In genomic region chr13:28401303-28402056, GRCh38 we compare ENCODE assay signal across 10 cellular contexts.
DNase-seq lines count a peak whose midpoint lies in the region; ATAC-seq and TF ChIP-seq lines count a peak whose summit lies in the region.
"Had no signal": no experiment of that assay in that cellular context is flagged by ENCODE, and none has a peak within 500 bp of the region (broad histone marks: within the 10 kb centered on the region; RNA-seq: fewer than 3 reads in every experiment).

No MANE protein-coding gene starts in this region.

- CTCF ChIA-PET in GM10248 (lab: Yijun Ruan, JAX), result interaction anchor here (0.8 to 1.1 kb wide), 3 partner anchors 9 to 22 kb away, joined by 3 read pairs; no protein-coding TSS in a partner anchor

- H3K36me3 ChIP-seq in brain microvascular endothelial cell (replicated peaks), result no peaks in the 10 kb centered on the region
- no peaks in the 10 kb centered on the region for H3K36me3 ChIP-seq in neural progenitor cell

- ATAC-seq in HG03432 (IDR thresholded peaks at IDR 0.05; ENCODE audit: unreplicated experiment), result peak; percentile 60

- no peaks in the 10 kb centered on the region for H3K36me3 Mint-ChIP-seq in neural progenitor cell

- H3K27me3 Mint-ChIP-seq in neural progenitor cell (ENCODE audit: insufficient read depth, low read depth), result peaks cover 2% of the 10 kb centered on the region

- H3K27me3 ChIP-seq in brain microvascular endothelial cell (replicated peaks) (no peaks in the 10 kb centered on the region), neural progenitor cell (no peaks in the 10 kb centered on the region)

- no peaks in the 10 kb centered on the region for H3K4me1 Mint-ChIP-seq in neural progenitor cell

- H3K9ac ChIP-seq in neural progenitor cell, result no peak overlapping the region

- DNase-seq in GM10248 (ENCODE audit: extremely low spot score) (peak; percentile 32), brain microvascular endothelial cell (peak; percentile 74), neural progenitor cell (ENCODE audit: low spot score) (no peak), NCI-H2081 (lab: John Stamatoyannopoulos, UW) (no peak), NCI-H1048 (lab: John Stamatoyannopoulos, UW) (no peak), NCI-H526 treated with DMSO at 0.1 percent for 48 hours (lab: John Stamatoyannopoulos, UW) (no peak)
- no peak for DNase-seq in activated CD4-positive, CD25-positive, alpha-beta regulatory T cell treated with anti-CD3 and anti-CD28 coated beads, Interleukin-2, amount 50 U/mL, for 72 hours
- DNase-seq: NCI-H1694; stimulated activated CD4-positive, alpha-beta T cell treated with anti-CD3 and anti-CD28 coated beads, Interleukin-12 subunit alpha, Interleukin-12 subunit beta, amount 100 ng/mL, for 4 hours had no signal

- H3K9me3 ChIP-seq in neural progenitor cell (ENCODE audit: low read depth), result no peaks in the 10 kb centered on the region

- no peak overlapping the region for H3K4me2 ChIP-seq in neural progenitor cell

- no peaks in the 10 kb centered on the region for H4K20me1 ChIP-seq in neural progenitor cell (ENCODE audit: low read depth)

- no peak for TF ChIP-seq CTCF in GM10248 (IDR thresholded peaks at IDR 0.05; ENCODE audit: control extremely low read depth, extremely low read depth, low read depth, missing control alignments)
- no peak for TF ChIP-seq CTCF in brain microvascular endothelial cell (IDR thresholded peaks at IDR 0.05; ENCODE audit: low read depth, low read length, missing control alignments)
- no peak for TF ChIP-seq CTCF in neural progenitor cell (IDR thresholded peaks at IDR 0.05)

- in situ Hi-C loops in brain microvascular endothelial cell (cut with HindIII; ENCODE audit: low pct_ligation_motif_present, low sequenced_read_pairs), result no loop called here

- no peaks in the 10 kb centered on the region for H3F3A ChIP-seq in neural progenitor cell (ENCODE audit: low read depth)

- H3K27ac Mint-ChIP-seq in neural progenitor cell, result no peak overlapping the region

- H3K4me3 ChIP-seq in brain microvascular endothelial cell (ENCODE audit: low read depth, low read length) (no peak overlapping the region), neural progenitor cell (no peak overlapping the region)

- no peaks in the 10 kb centered on the region for H3K79me2 ChIP-seq in neural progenitor cell (ENCODE audit: low read depth)

- H3K27ac ChIP-seq in brain microvascular endothelial cell (peak overlapping the region; percentile 84), neural progenitor cell (no peak overlapping the region)

- H3K4me1 ChIP-seq in neural progenitor cell, result no peaks in the 10 kb centered on the region

- H2AFZ ChIP-seq in neural progenitor cell (replicated peaks), result peak overlapping the region; percentile 51

- H3K9me3 Mint-ChIP-seq in neural progenitor cell, result no peaks in the 10 kb centered on the region

- H3K4me3 Mint-ChIP-seq in neural progenitor cell, result no peak overlapping the region

- POLR2A ChIA-PET in GM10248 (lab: Yijun Ruan, JAX), result no interaction called here

Comparison
In these comparisons a context has a peak if more than half of its experiments do, and no peak if none do; other contexts are left out.
1. DNase-seq: peak in GM10248 (single experiment) and brain microvascular endothelial cell (single experiment); none in neural progenitor cell (single experiment), NCI-H2081 (0 of 2), activated CD4-positive, CD25-positive, alpha-beta regulatory T cell treated with anti-CD3 and anti-CD28 coated beads, Interleukin-2, amount 50 U/mL, for 72 hours (single experiment), NCI-H1048 (single experiment) and NCI-H526 treated with DMSO at 0.1 percent for 48 hours (single experiment).